24 cellular contexts compared by ENCODE assay signal in genomic region chr11:46604796-46605195, GRCh38.
"Had no signal": no experiment of that assay in that cellular context is flagged by ENCODE, and none has a peak within 500 bp of the region (broad histone marks: within the 10 kb centered on the region; RNA-seq: fewer than 3 reads in every experiment).

No MANE protein-coding gene starts in this region.

- H3K36me3 ChIP-seq: colonic mucosa, right atrium auricular region, vagina had no signal

- DNase-seq: colonic mucosa; dermis blood vessel endothelial cell; effector CD4-positive, alpha-beta T cell; endodermal cell; foreskin melanocyte; kidney; left colon; left ventricle myocardium superior; mesendoderm; naive thymus-derived CD4-positive, alpha-beta T cell; nephron progenitor cell; sigmoid colon; stimulated activated CD4-positive, alpha-beta T cell treated with anti-CD3 and anti-CD28 coated beads, Interleukin-2, amount 100 ng/mL, for 24 hours; stimulated activated CD4-positive, alpha-beta T cell treated with anti-CD3 and anti-CD28 coated beads, Interleukin-4, amount 100 ng/mL, for 4 hours; stimulated activated naive B cell treated with anti-CD40 and anti-IgM and Interleukin-4, amounts not matched to agents 10 μg/mL and 1 μg/mL and 100 μg/mL, for 72 hours; stimulated activated naive CD8-positive, alpha-beta T cell treated with anti-CD3 and anti-CD28 coated beads, Interleukin-15, amount 100 ng/mL, for 72 hours; thyroid gland had no signal

- H3K9me3 ChIP-seq: colonic mucosa, neutrophil, right atrium auricular region, sigmoid colon, thyroid gland, vagina had no signal

- H3K4me3 ChIP-seq: colonic mucosa, hepatocyte, lung, right atrium auricular region, sigmoid colon, skin epidermis, thyroid gland, vagina had no signal

- H3K27me3 ChIP-seq: colonic mucosa, hepatocyte, neutrophil, right atrium auricular region, sigmoid colon, thyroid gland, vagina had no signal

- FAIRE-seq: endothelial cell of umbilical vein, kidney had no signal

- H3K4me1 ChIP-seq: colonic mucosa, sigmoid colon, thyroid gland, vagina had no signal

- H3K27ac ChIP-seq: colonic mucosa, hepatocyte, neutrophil, right atrium auricular region, sigmoid colon, skin epidermis, thyroid gland, vagina had no signal

- H3K4me2 ChIP-seq: hepatocyte had no signal

- ATAC-seq: left colon; left ventricle myocardium superior; naive thymus-derived CD4-positive, alpha-beta T cell; stimulated activated naive CD8-positive, alpha-beta T cell treated with anti-CD3 and anti-CD28 coated beads, Interleukin-15, amount 100 ng/mL, for 72 hours had no signal

- H2AFZ ChIP-seq: hepatocyte had no signal
